In genomic region chr1:1341549-1342021, GRCh38 we compare ENCODE assay signal across 2 cellular contexts.
TF ChIP-seq lines count a peak whose summit lies in the region.

No MANE protein-coding gene starts in this region.

TF ChIP-seq in HEK293, 187 proteins besides CTCF, POLR2A, EP300 and RAD21 (continues in another document):
- TF ChIP-seq ZNF175 (tag by site-specific recombination; IDR thresholded peaks at IDR 0.05) (no peak), ZNF776 (tag by site-specific recombination; IDR thresholded peaks at IDR 0.05; ENCODE audit: borderline replicate concordance) (no peak), FEZF1 (tag by site-specific recombination; IDR thresholded peaks at IDR 0.05) (no peak), ZNF626 (tag by site-specific recombination; IDR thresholded peaks at IDR 0.05) (no peak), OSR2 (tag by site-specific recombination; IDR thresholded peaks at IDR 0.05) (no peak), ZBTB6 (tag by site-specific recombination; IDR thresholded peaks at IDR 0.05) (no peak), KLF7 (tag by site-specific recombination; IDR thresholded peaks at IDR 0.05; ENCODE audit: borderline replicate concordance) (no peak), ZNF335 (tag by site-specific recombination; conservative IDR thresholded peaks at IDR 0.05) (no peak), ZNF580 (tag by site-specific recombination; IDR thresholded peaks at IDR 0.05) (no peak), ZFHX2 (tag by site-specific recombination; conservative IDR thresholded peaks at IDR 0.05) (peak; percentile 77), TSHZ1 (tag by site-specific recombination; IDR thresholded peaks at IDR 0.05; ENCODE audit: borderline replicate concordance) (no peak), ZNF148 (tag by site-specific recombination; IDR thresholded peaks at IDR 0.05; ENCODE audit: borderline replicate concordance) (no peak), ZNF280C (tag by site-specific recombination; IDR thresholded peaks at IDR 0.05) (no peak), ZNF645 (tag by site-specific recombination; IDR thresholded peaks at IDR 0.05) (no peak), ZBTB7A (tag by site-specific recombination; IDR thresholded peaks at IDR 0.05; ENCODE audit: low read depth) (no peak), ZNF202 (tag by site-specific recombination; IDR thresholded peaks at IDR 0.05; ENCODE audit: borderline replicate concordance) (no peak), ZNF600 (tag by site-specific recombination; IDR thresholded peaks at IDR 0.05) (peak; percentile 20; the same call in 1 of the 2 replicates)

TF ChIP-seq in K562, 482 proteins besides CTCF, POLR2A, EP300 and RAD21:
- TF ChIP-seq ARID4B (CRISPR knock-in tag; IDR thresholded peaks at IDR 0.05), result 0 out of 2 replicates have a peak, but pooled peaks have one; percentile 5
- peak; percentile 57 for TF ChIP-seq RBM22 (IDR thresholded peaks at IDR 0.05; ENCODE audit: low read depth, low read length, poor library complexity, severe bottlenecking)
- no peak for TF ChIP-seq NFXL1 (CRISPR knock-in tag; IDR thresholded peaks at IDR 0.05)
